9 cellular contexts compared by ENCODE assay signal in genomic region chr13:41019578-41020347, GRCh38. TPM values are rescaled to one million over a fixed set of nuclear protein-coding genes. Genes with fewer than 3 reads are reported as not detected.
DNase-seq lines count a peak whose midpoint lies in the region; ATAC-seq and TF ChIP-seq lines count a peak whose summit lies in the region.
"Had no signal": no experiment of that assay in that cellular context is flagged by ENCODE, and none has a peak within 500 bp of the region (broad histone marks: within the 10 kb centered on the region; RNA-seq: fewer than 3 reads in every experiment).

No MANE protein-coding gene starts in this region.

- TF ChIP-seq CTCF in SK-N-SH (IDR thresholded peaks at IDR 0.05), result no peak
- TF ChIP-seq CTCF in RWPE2 (IDR thresholded peaks at IDR 0.05; ENCODE audit: poor library complexity, severe bottlenecking), result no peak
- TF ChIP-seq CTCF in transverse colon (IDR thresholded peaks at IDR 0.05), result no peak
- no peak for TF ChIP-seq CTCF in osteoblast (IDR thresholded peaks at IDR 0.05; ENCODE audit: extremely low read depth, low read depth, low read length)

- no peak overlapping the region for H3K9ac ChIP-seq in SK-N-SH

- H3K27ac ChIP-seq in SK-N-SH (ENCODE audit: low read depth in 2 of 2, low read length in 1 of 2), result no peak overlapping the region; a peak in 1 of 4 replicates
- H3K27ac ChIP-seq in RWPE2 (ENCODE audit: poor library complexity, severe bottlenecking), result peak overlapping the region; percentile 81
- peak overlapping the region; percentile 86 to 88 (median 87) for H3K27ac ChIP-seq in transverse colon
- no peak overlapping the region for H3K27ac ChIP-seq in osteoblast (ENCODE audit: low read depth, low read length)

- WGBS in SK-N-SH (ENCODE audit: low lambda C conversion rate), result 87% methylated on average over 2 of the region's 2 CpGs
- 48 to 54% methylated on average over 2 of the region's 2 CpGs for WGBS in transverse colon (ENCODE audit: low coverage in 1 of 2), 2 donors

- CTCF ChIA-PET in SK-N-SH (lab: Yijun Ruan, JAX), result interaction anchor here (0.9 to 2.0 kb wide), 3 partner anchors 8 to 230 kb away, joined by 4 to 8 read pairs (median 5); partner anchors contain the start of gene SLC25A15

- no peak for TF ChIP-seq POLR2A in transverse colon (IDR thresholded peaks at IDR 0.05)

- intact Hi-C loops in transverse colon (cut with DNase I; ENCODE audit: low total_unique reads), result no loop called here

- TF ChIP-seq EP300 in SK-N-SH (IDR thresholded peaks at IDR 0.05; ENCODE audit: borderline replicate concordance in 1 of 2, low read depth in 1 of 2, low read length in 1 of 2) (no peak), transverse colon (IDR thresholded peaks at IDR 0.05; ENCODE audit: low read depth) (no peak)

- peak; percentile 12 for DNase-seq in SK-N-SH
- DNase-seq in RWPE2 (ENCODE audit: low spot score), result no peak
- DNase-seq in kidney glomerular epithelial cell (lab: John Stamatoyannopoulos, UW), result peak; percentile 57
- no peak for DNase-seq in transverse colon
- DNase-seq in osteoblast (ENCODE audit: insufficient read length, low spot score, missing footprints), result no peak
- no peak for DNase-seq in amniotic stem cell (lab: John Stamatoyannopoulos, UW)
- DNase-seq: NCI-H1436 had no signal

- H3K4me1 ChIP-seq in SK-N-SH (ENCODE audit: control insufficient read depth in 1 of 2, insufficient read depth in 2 of 2, low read depth in 1 of 2, low read length in 1 of 2), result peaks cover 0 to 11% of the 10 kb centered on the region in 2 experiments; a peak in 2 of 4 replicates
- H3K4me1 ChIP-seq in RWPE2 (ENCODE audit: insufficient read depth, poor library complexity, severe bottlenecking), result peaks cover 19% of the 10 kb centered on the region
- H3K4me1 ChIP-seq in transverse colon, result peaks cover 6 to 70% (median 38%) of the 10 kb centered on the region in 4 donors
- H3K4me1 ChIP-seq in osteoblast (ENCODE audit: insufficient read depth, low read length), result peaks cover 11% of the 10 kb centered on the region

- H3K79me2 ChIP-seq in SK-N-SH (ENCODE audit: insufficient read depth), result peaks cover 15% of the 10 kb centered on the region; the same call in 1 of the 2 replicates
- H3K79me2 ChIP-seq in osteoblast (ENCODE audit: insufficient read depth, low read length), result peaks cover 83% of the 10 kb centered on the region

- H3K4me3 ChIP-seq in SK-N-SH (ENCODE audit: low read depth in 2 of 2, low read length in 1 of 2) (no peak overlapping the region), RWPE2 (ENCODE audit: severe bottlenecking) (no peak overlapping the region), transverse colon (peak overlapping the region in 3 of 4 donors; percentile 28 to 52 (median 36)), osteoblast (ENCODE audit: insufficient read depth, low read length) (no peak overlapping the region)

- no peaks in the 10 kb centered on the region for H3K36me3 ChIP-seq in SK-N-SH (replicated peaks in 1 of 2; ENCODE audit: control insufficient read depth in 1 of 2, insufficient read depth in 2 of 2, low read length in 1 of 2)
- H3K36me3 ChIP-seq in RWPE2 (ENCODE audit: low read depth), result no peaks in the 10 kb centered on the region
- H3K36me3 ChIP-seq in transverse colon, result no peaks in the 10 kb centered on the region
- no peaks in the 10 kb centered on the region for H3K36me3 ChIP-seq in osteoblast (ENCODE audit: insufficient read depth, low read length)

- in situ Hi-C loops in transverse colon (cut with MboI; ENCODE audit: low pct_ligation_motif_present in 1 of 4, low pct_unique_long_range_greater_than_20kb in 1 of 4, low sequenced_read_pairs in 3 of 4), result no loop called here

- H3K9me3 ChIP-seq in SK-N-SH (no peaks in the 10 kb centered on the region), RWPE2 (ENCODE audit: severe bottlenecking) (no peaks in the 10 kb centered on the region), transverse colon (no peaks in the 10 kb centered on the region), osteoblast (ENCODE audit: low read depth, low read length) (no peaks in the 10 kb centered on the region)

- peaks cover 11% of the 10 kb centered on the region for H3F3A ChIP-seq in SK-N-SH (replicated peaks; ENCODE audit: insufficient read depth)

- H3K27me3 ChIP-seq in SK-N-SH (ENCODE audit: insufficient read depth), result no peaks in the 10 kb centered on the region
- H3K27me3 ChIP-seq in RWPE2 (ENCODE audit: insufficient read depth, poor library complexity, severe bottlenecking), result no peaks in the 10 kb centered on the region
- no peaks in the 10 kb centered on the region for H3K27me3 ChIP-seq in transverse colon
- no peaks in the 10 kb centered on the region for H3K27me3 ChIP-seq in osteoblast (ENCODE audit: insufficient read depth, low read length)

- no peak for ATAC-seq in SK-N-SH treated with all-trans-retinoic acid at 6 μM for 48 hours
- no peak for ATAC-seq in RWPE2 (ENCODE audit: low read depth)
- no peak for ATAC-seq in HG02970 (IDR thresholded peaks at IDR 0.05; ENCODE audit: low FRiP score, unreplicated experiment)

- TF ChIP-seq RAD21 in SK-N-SH (IDR thresholded peaks at IDR 0.05; ENCODE audit: low read length), result no peak

- H2AFZ ChIP-seq in SK-N-SH (ENCODE audit: low read depth), result no peak overlapping the region
- no peak overlapping the region for H2AFZ ChIP-seq in osteoblast (ENCODE audit: low read length)

- H4K20me1 ChIP-seq in SK-N-SH (ENCODE audit: insufficient read depth) (no peaks in the 10 kb centered on the region; the same call in 1 of the 2 replicates), osteoblast (ENCODE audit: insufficient read depth, low read length) (peaks cover 11% of the 10 kb centered on the region)

- H3K9me2 ChIP-seq in SK-N-SH, result no peaks in the 10 kb centered on the region

- POLR2A ChIA-PET in SK-N-SH (lab: Yijun Ruan, JAX), result no interaction called here

- H3K4me2 ChIP-seq in SK-N-SH (no peak overlapping the region), osteoblast (ENCODE audit: insufficient read depth, low read length) (no peak overlapping the region)

TF ChIP-seq in SK-N-SH, 30 proteins besides CTCF, POLR2A, EP300 and RAD21 (continues in another document):
- TF ChIP-seq SIN3A (IDR thresholded peaks at IDR 0.05; ENCODE audit: borderline replicate concordance, low read depth, low read length) (no peak), MAX (IDR thresholded peaks at IDR 0.05; ENCODE audit: low read depth) (no peak), USF1 (IDR thresholded peaks at IDR 0.05; ENCODE audit: borderline replicate concordance, low read depth) (no peak), JUND (IDR thresholded peaks at IDR 0.05) (no peak), EZH2phosphoT487 (IDR thresholded peaks at IDR 0.05; ENCODE audit: borderline replicate concordance, low read depth) (no peak)

TF ChIP-seq in SK-N-SH treated with all-trans-retinoic acid at 6 μM for 48 hours, 23 proteins besides CTCF, POLR2A, EP300 and RAD21 (continues in another document):
- TF ChIP-seq SNAI2 (CRISPR knock-in tag; IDR thresholded peaks at IDR 0.05) (no peak), ZNF70 (CRISPR knock-in tag; IDR thresholded peaks at IDR 0.05) (no peak), TCF4 (CRISPR knock-in tag; IDR thresholded peaks at IDR 0.05; ENCODE audit: borderline replicate concordance) (no peak), TOX (CRISPR knock-in tag; IDR thresholded peaks at IDR 0.05; ENCODE audit: borderline replicate concordance) (no peak), PATZ1 (CRISPR knock-in tag; IDR thresholded peaks at IDR 0.05; ENCODE audit: borderline replicate concordance) (no peak), ZNF8 (CRISPR knock-in tag; IDR thresholded peaks at IDR 0.05) (no peak), PPARA (CRISPR knock-in tag; IDR thresholded peaks at IDR 0.05; ENCODE audit: borderline replicate concordance) (no peak), ZC3H10 (CRISPR knock-in tag; IDR thresholded peaks at IDR 0.05) (no peak), OSR1 (CRISPR knock-in tag; IDR thresholded peaks at IDR 0.05) (no peak), ARNTL (CRISPR knock-in tag; IDR thresholded peaks at IDR 0.05; ENCODE audit: borderline replicate concordance, low read depth) (no peak), CSRNP3 (CRISPR knock-in tag; IDR thresholded peaks at IDR 0.05) (no peak)

RNA-seq across cellular contexts. Expression of gene ELF1, which starts 0.6 kb away (rescaled TPM):
- 11.1 and 11.6 TPM in 2 replicates for polyA plus RNA-seq in SK-N-SH (2012; rRNA removed)
- polyA plus RNA-seq in SK-N-SH (2012; cell fraction: cytosol; rRNA removed), result 12.5 and 13.6 TPM in 2 replicates
- polyA plus RNA-seq in SK-N-SH (2012; cell fraction: nucleus; rRNA removed), result 6.1 and 12.7 TPM in 2 replicates
- 100 to 1,000 TPM in 3 of 4 donors, 10 to 100 TPM in 1; 38.0 to 123 (median 105) TPM for total RNA-seq in transverse colon
- total RNA-seq in osteoblast, result 60.7 and 63.0 TPM in 2 replicates

RNA-seq across cellular contexts. Expression of gene WBP4, which starts 41.5 kb away (rescaled TPM):
- 6.4 and 6.8 TPM in 2 replicates for polyA plus RNA-seq in SK-N-SH (2012; rRNA removed)
- 8.6 and 12.8 TPM in 2 replicates for polyA plus RNA-seq in SK-N-SH (2012; cell fraction: cytosol; rRNA removed)
- 2.5 and 6.0 TPM in 2 replicates for polyA plus RNA-seq in SK-N-SH (2012; cell fraction: nucleus; rRNA removed)
- 10 to 100 TPM in 1 of 4 donors, 1 to 10 TPM in 3; 3.4 to 10.3 (median 8.3) TPM for total RNA-seq in transverse colon
- total RNA-seq in osteoblast, result 6.8 and 8.7 TPM in 2 replicates

Comparison
In these comparisons a context has a peak if more than half of its experiments do, and no peak if none do; other contexts are left out.
1. DNase-seq: peak in SK-N-SH (single experiment) and kidney glomerular epithelial cell (single experiment); none in RWPE2 (single experiment), transverse colon (single experiment), osteoblast (single experiment) and amniotic stem cell (single experiment).
2. H3K27ac ChIP-seq: peak in RWPE2 (single experiment) and transverse colon (4 of 4); none in SK-N-SH (0 of 2) and osteoblast (single experiment).
3. H3K4me3 ChIP-seq: peak in transverse colon (3 of 4); none in SK-N-SH (0 of 2), RWPE2 (single experiment) and osteoblast (single experiment).